In genomic region chr18:55405655-55406373, GRCh38 we compare ENCODE assay signal across 7 cellular contexts.
DNase-seq lines count a peak whose midpoint lies in the region; ATAC-seq and TF ChIP-seq lines count a peak whose summit lies in the region.

No MANE protein-coding gene starts in this region.

- peak; percentile 48 for ATAC-seq in HG03457 (IDR thresholded peaks at IDR 0.05; ENCODE audit: unreplicated experiment)
- peak; percentile 70 to 77 for ATAC-seq in lower lobe of right lung
- peak; percentile 70 to 87 for ATAC-seq in upper lobe of left lung (ENCODE audit: low FRiP score in 2 of 2)
- ATAC-seq in GM19324 (IDR thresholded peaks at IDR 0.05; ENCODE audit: low FRiP score, unreplicated experiment), result no peak
- no peak for ATAC-seq in GM18519 (IDR thresholded peaks at IDR 0.05; ENCODE audit: low FRiP score, unreplicated experiment)

- TF ChIP-seq CTCF in choroid plexus epithelial cell (conservative IDR thresholded peaks at IDR 0.05; ENCODE audit: low read depth, low read length) (peak; percentile 45), lower lobe of right lung (IDR thresholded peaks at IDR 0.05) (no peak), upper lobe of left lung (IDR thresholded peaks at IDR 0.05) (no peak)

- no peak for TF ChIP-seq EP300 in upper lobe of left lung (IDR thresholded peaks at IDR 0.05)

- intact Hi-C loops in lower lobe of right lung (cut with DNase I), result no loop called here

- H3K36me3 ChIP-seq in lower lobe of right lung (no peaks in the 10 kb centered on the region), upper lobe of left lung (no peaks in the 10 kb centered on the region)

- no peak overlapping the region for H3K4me3 ChIP-seq in choroid plexus epithelial cell (ENCODE audit: low read depth, low read length)
- peak overlapping the region; percentile 12 for H3K4me3 ChIP-seq in lower lobe of right lung
- no peak overlapping the region for H3K4me3 ChIP-seq in upper lobe of left lung

- peaks cover 13% of the 10 kb centered on the region for H3K4me1 ChIP-seq in lower lobe of right lung
- peaks cover 0 to 19% (median 13%) of the 10 kb centered on the region in 4 donors for H3K4me1 ChIP-seq in upper lobe of left lung

- 39 to 41% methylated on average over 6 of the region's 6 CpGs for WGBS in upper lobe of left lung, 2 donors

- DNase-seq in NCI-H526 treated with DMSO at 0.1 percent for 48 hours (lab: John Stamatoyannopoulos, UW) (peak; percentile 70), choroid plexus epithelial cell (ENCODE audit: low read depth) (peak; percentile 98), lower lobe of right lung (peak; percentile 51), upper lobe of left lung (peak in 1 of 2 donors; percentile 55)

- no peak for TF ChIP-seq POLR2A in upper lobe of left lung (IDR thresholded peaks at IDR 0.05)

- H3K9me3 ChIP-seq in lower lobe of right lung, result no peaks in the 10 kb centered on the region
- H3K9me3 ChIP-seq in upper lobe of left lung, result no peaks in the 10 kb centered on the region

- no peaks in the 10 kb centered on the region for H3K27me3 ChIP-seq in lower lobe of right lung (ENCODE audit: low read depth)
- no peaks in the 10 kb centered on the region for H3K27me3 ChIP-seq in upper lobe of left lung

- H3K27ac ChIP-seq in lower lobe of right lung (peak overlapping the region; percentile 46), upper lobe of left lung (peak overlapping the region in 3 of 4 donors; percentile 59 to 79 (median 61))

Comparison
In these comparisons a context has a peak if more than half of its experiments do, and no peak if none do; other contexts are left out.
1. ATAC-seq: peak in HG03457 (single experiment), lower lobe of right lung (2 of 2) and upper lobe of left lung (2 of 2); none in GM19324 (single experiment) and GM18519 (single experiment).